15 cellular contexts compared by ENCODE assay signal in the genomic region with DNA sequence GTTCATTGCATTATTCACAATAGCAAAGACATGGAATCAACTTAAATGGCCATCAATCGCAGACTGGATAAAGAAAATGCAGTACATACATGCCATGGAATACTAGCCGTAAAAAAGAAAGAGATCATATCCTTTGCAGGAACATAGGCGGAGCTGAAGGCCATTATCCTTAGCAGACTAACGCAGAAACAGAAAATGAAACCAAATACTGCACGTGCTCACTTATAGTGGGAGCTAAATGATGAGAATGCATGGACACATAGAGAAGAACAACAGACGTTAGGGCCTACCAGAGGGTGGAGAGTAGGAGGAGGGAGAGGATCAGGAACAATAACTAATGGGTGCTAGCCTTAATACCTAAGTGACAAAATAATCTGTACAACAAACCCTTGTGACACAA. TPM values are rescaled to one million over a fixed set of nuclear protein-coding genes. Genes with fewer than 3 reads are reported as not detected.
DNase-seq lines count a peak whose midpoint lies in the region; ATAC-seq, FAIRE-seq and TF ChIP-seq lines count a peak whose summit lies in the region.
"Had no signal": no experiment of that assay in that cellular context is flagged by ENCODE, and none has a peak within 500 bp of the region (broad histone marks: within the 10 kb centered on the region; RNA-seq: fewer than 3 reads in every experiment).

No MANE protein-coding gene starts in this region.

- CTCF ChIA-PET in activated CD4-positive, alpha-beta memory T cell treated with anti-CD3 and anti-CD28 coated beads for 36 hours (lab: Charles Lee): interaction anchor here (0.7 to 1.4 kb wide), 6 partner anchors 8 to 90 kb away, joined by 3 to 5 read pairs (median 4); no protein-coding TSS in a partner anchor

- DNase-seq in DMS53 (lab: John Stamatoyannopoulos, UW) (peak; percentile 29), DMS53 treated with DMSO at 0.1 percent for 48 hours (lab: John Stamatoyannopoulos, UW; ENCODE audit: unreplicated experiment) (no peak), GM12892 (ENCODE audit: insufficient read length) (no peak), keratinocyte (ENCODE audit: low read depth, low spot score) (no peak), SIG-M5 (lab: John Stamatoyannopoulos, UW) (no peak), DMS153 (lab: John Stamatoyannopoulos, UW) (no peak)
- DNase-seq in activated CD4-positive, alpha-beta memory T cell treated with anti-CD3 and anti-CD28 coated beads for 36 hours: no peak
- DNase-seq: amygdala; heart left ventricle; mesendoderm; NCI-H345; ovary; stimulated activated CD4-positive, alpha-beta T cell treated with anti-CD3 and anti-CD28 coated beads, Interleukin-1b, Interleukin-23, amount 100 ng/mL, for 48 hours had no signal

- H4K20me1 ChIP-seq in keratinocyte (ENCODE audit: control insufficient read depth, extremely low read depth, insufficient read depth, low read length): no peaks in the 10 kb centered on the region

- H3K4me3 ChIP-seq in keratinocyte (ENCODE audit: control insufficient read depth in 2 of 3, extremely low read depth in 1 of 3, insufficient read depth in 2 of 3, low read depth in 1 of 3, low read length in 3 of 3): no peak overlapping the region
- H3K4me3 ChIP-seq: heart left ventricle, ovary had no signal

- peaks cover 32% of the 10 kb centered on the region for H3K9me3 Mint-ChIP-seq in activated CD4-positive, alpha-beta memory T cell treated with anti-CD3 and anti-CD28 coated beads for 36 hours

- no peak for ATAC-seq in HG03039 (IDR thresholded peaks at IDR 0.05; ENCODE audit: unreplicated experiment)

- H3K9me1 ChIP-seq in keratinocyte (ENCODE audit: control insufficient read depth, extremely low read depth, insufficient read depth, low read length): no peaks in the 10 kb centered on the region

- TF ChIP-seq POLR2A in GM12892 (IDR thresholded peaks at IDR 0.05; ENCODE audit: low read depth, low read length): no peak

- H3K79me2 ChIP-seq in keratinocyte (ENCODE audit: control insufficient read depth, insufficient read depth, low read length): peaks cover 15% of the 10 kb centered on the region

- peak overlapping the region; percentile 28 for H3K4me3 Mint-ChIP-seq in activated CD4-positive, alpha-beta memory T cell treated with anti-CD3 and anti-CD28 coated beads for 36 hours

- peak overlapping the region; percentile 74 for H3K27ac Mint-ChIP-seq in activated CD4-positive, alpha-beta memory T cell treated with anti-CD3 and anti-CD28 coated beads for 36 hours

- H3K36me3 Mint-ChIP-seq in activated CD4-positive, alpha-beta memory T cell treated with anti-CD3 and anti-CD28 coated beads for 36 hours: peaks cover 68% of the 10 kb centered on the region

- dilution Hi-C loops in keratinocyte (cut with MboI; ENCODE audit: extremely low pct_ligation_motif_present, low sequenced_read_pairs): no loop called here

- H2AFZ ChIP-seq in keratinocyte (ENCODE audit: control insufficient read depth, low read length): no peak overlapping the region

- no peaks in the 10 kb centered on the region for H3K27me3 Mint-ChIP-seq in activated CD4-positive, alpha-beta memory T cell treated with anti-CD3 and anti-CD28 coated beads for 36 hours

- no peak for TF ChIP-seq CTCF in keratinocyte (optimal IDR thresholded peaks at IDR 0.05 in 1 of 3, IDR thresholded peaks at IDR 0.05 in 1 of 3, conservative IDR thresholded peaks at IDR 0.05 in 1 of 3; ENCODE audit: extremely low read depth in 1 of 3, insufficient read depth in 2 of 3, low read length in 3 of 3)

- H3K4me1 ChIP-seq in keratinocyte (ENCODE audit: control insufficient read depth, extremely low read depth, insufficient read depth, low read length): no peaks in the 10 kb centered on the region

- peaks cover 0 to 13% of the 10 kb centered on the region in 2 experiments for H3K36me3 ChIP-seq in keratinocyte (ENCODE audit: control insufficient read depth in 2 of 2, extremely low read depth in 1 of 2, insufficient read depth in 2 of 2, low read length in 2 of 2)
- H3K36me3 ChIP-seq: ovary had no signal

- no peaks in the 10 kb centered on the region for H3K9me3 ChIP-seq in keratinocyte (ENCODE audit: control insufficient read depth, low read depth, low read length)
- H3K9me3 ChIP-seq: ovary had no signal

- no peak overlapping the region for H3K27ac ChIP-seq in keratinocyte (ENCODE audit: control insufficient read depth, insufficient read depth, low read length)
- H3K27ac ChIP-seq: 22Rv1, ovary had no signal

- no peak overlapping the region for H3K4me2 ChIP-seq in keratinocyte (ENCODE audit: control insufficient read depth, extremely low read depth, insufficient read depth, low read depth, low read length)

- no peak overlapping the region for H3K9ac ChIP-seq in keratinocyte (ENCODE audit: control insufficient read depth, extremely low read depth, insufficient read depth, low read length)

- H3K4me1 Mint-ChIP-seq in activated CD4-positive, alpha-beta memory T cell treated with anti-CD3 and anti-CD28 coated beads for 36 hours (ENCODE audit: low read depth): peaks cover 81% of the 10 kb centered on the region

- POLR2A ChIA-PET in activated CD4-positive, alpha-beta memory T cell treated with anti-CD3 and anti-CD28 coated beads for 36 hours (lab: Charles Lee): interaction anchor here (0.9 to 1.3 kb wide), 4 partner anchors 13 to 57 kb away, joined by 3 to 5 read pairs (median 4); no protein-coding TSS in a partner anchor

- intact Hi-C loops in activated CD4-positive, alpha-beta memory T cell treated with anti-CD3 and anti-CD28 coated beads for 36 hours (cut with micrococcal nuclease): no loop called here

- H3K27me3 ChIP-seq in keratinocyte (ENCODE audit: control insufficient read depth, extremely low read depth, insufficient read depth, low read length): no peaks in the 10 kb centered on the region
- H3K27me3 ChIP-seq: heart left ventricle, ovary had no signal

- peak; percentile 24 for FAIRE-seq in GM12892 (lab: Jason Lieb, UNC)
- FAIRE-seq in keratinocyte (lab: Jason Lieb, UNC): peak; percentile 51

RNA-seq across cellular contexts. Expression of a gene that starts 57.9 kb away (rescaled TPM):
- 5.2 TPM for polyA plus RNA-seq in GM12892 (2012; ENCODE audit: missing spikeins)
- total RNA-seq in activated CD4-positive, alpha-beta memory T cell treated with anti-CD3 and anti-CD28 coated beads for 36 hours: 10 to 100 TPM; 34.7 to 35.0 TPM
- polyA plus RNA-seq in keratinocyte: 5.1 to 10.3 TPM (median 6.3 TPM) in 3 replicates
- 14.7 TPM for polyA plus RNA-seq in keratinocyte (2011; ENCODE audit: low read depth)
- 3.3 and 6.7 TPM in 2 replicates for polyA plus RNA-seq in keratinocyte (2011; cell fraction: cytosol; rRNA removed)
- 11.3 and 16.1 TPM in 2 replicates for polyA plus RNA-seq in keratinocyte (2011; cell fraction: nucleus; rRNA removed)
- polyA plus RNA-seq in keratinocyte (2012; ENCODE audit: low replicate concordance): 5.1 and 7.1 TPM in 2 replicates
- 1.0 to 17.8 TPM (median 9.4 TPM) in 3 replicates for polyA minus RNA-seq in keratinocyte
- polyA minus RNA-seq in keratinocyte (2011; cell fraction: cytosol; rRNA and poly(A)+ RNA removed): 7.5 TPM
- polyA minus RNA-seq in keratinocyte (2011; cell fraction: nucleus; rRNA and poly(A)+ RNA removed): 7.9 and 25.2 TPM in 2 replicates
